8 cellular contexts compared by ENCODE assay signal in the genomic region with DNA sequence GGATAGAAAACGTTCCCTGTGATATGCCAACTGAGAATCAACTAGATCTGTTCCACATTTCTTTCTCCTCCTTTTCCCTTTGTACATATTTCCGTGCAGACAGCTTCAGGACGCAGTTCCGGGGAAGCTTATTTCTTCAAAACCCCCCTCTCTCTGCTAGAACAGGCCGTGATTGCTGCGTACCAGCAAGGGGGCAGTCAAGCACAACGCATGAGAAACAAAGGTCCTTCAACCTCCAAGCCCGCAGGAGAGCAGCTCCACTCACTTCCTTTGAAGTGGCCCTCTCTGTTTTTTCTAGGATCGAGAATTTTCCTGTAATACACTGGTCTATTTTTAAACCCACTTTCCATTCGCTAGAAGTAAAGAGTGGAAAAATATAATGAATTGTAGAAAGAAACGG.
DNase-seq lines count a peak whose midpoint lies in the region; ATAC-seq and TF ChIP-seq lines count a peak whose summit lies in the region.

No MANE protein-coding gene starts in this region.

- no peaks in the 10 kb centered on the region for H3K36me3 ChIP-seq in suprapubic skin

- DNase-seq in D341Med (ENCODE audit: low spot score) (peak; percentile 79), NCI-H1092 (lab: John Stamatoyannopoulos, UW) (peak; percentile 55), astrocyte of the hippocampus (ENCODE audit: low read depth, low spot score) (peak; percentile 89), iPS-NIHi11 (ENCODE audit: low spot score) (peak; percentile 72), suprapubic skin (ENCODE audit: low spot score in 2 of 2) (no peak), NCI-H2081 treated with DMSO at 0.1 percent for 48 hours (lab: John Stamatoyannopoulos, UW) (no peak)
- no peak for DNase-seq in activated CD8-positive, alpha-beta memory T cell treated with anti-CD3 and anti-CD28 coated beads, Interleukin-2, amount 50 U/mL, for 48 hours

- TF ChIP-seq CTCF in suprapubic skin (IDR thresholded peaks at IDR 0.05): peak; percentile 21 to 28

- TF ChIP-seq POLR2A in suprapubic skin (IDR thresholded peaks at IDR 0.05): no peak

- H3K27me3 ChIP-seq in suprapubic skin: no peaks in the 10 kb centered on the region

- 40% methylated on average over 11 of the region's 11 CpGs for WGBS in suprapubic skin

- H3K9me3 ChIP-seq in suprapubic skin: no peaks in the 10 kb centered on the region

- no peak for ATAC-seq in GM21360 (IDR thresholded peaks at IDR 0.05; ENCODE audit: unreplicated experiment)

- H3K4me3 ChIP-seq in suprapubic skin: no peak overlapping the region

- no peak overlapping the region for H3K27ac ChIP-seq in suprapubic skin

- no peaks in the 10 kb centered on the region for H3K4me1 ChIP-seq in suprapubic skin

- TF ChIP-seq EP300 in suprapubic skin (IDR thresholded peaks at IDR 0.05): no peak

Comparison
In these comparisons a context has a peak if more than half of its experiments do, and no peak if none do; other contexts are left out.
1. DNase-seq: peak in D341Med (single experiment), NCI-H1092 (single experiment), astrocyte of the hippocampus (single experiment) and iPS-NIHi11 (single experiment); none in suprapubic skin (0 of 2), NCI-H2081 treated with DMSO at 0.1 percent for 48 hours (single experiment) and activated CD8-positive, alpha-beta memory T cell treated with anti-CD3 and anti-CD28 coated beads, Interleukin-2, amount 50 U/mL, for 48 hours (single experiment).